Comparison of ENCODE assay signal across 19 cellular contexts in genomic region chr13:99278199-99278598, GRCh38.
DNase-seq lines count a peak whose midpoint lies in the region; ATAC-seq, FAIRE-seq and TF ChIP-seq lines count a peak whose summit lies in the region.
"Had no signal": no experiment of that assay in that cellular context is flagged by ENCODE, and none has a peak within 500 bp of the region (broad histone marks: within the 10 kb centered on the region; RNA-seq: fewer than 3 reads in every experiment).

No MANE protein-coding gene starts in this region.

- intact Hi-C loops in dendritic cell treated with granulocyte-macrophage colony-stimulating factor and Interleukin-4, amounts not matched to agents 40 ng/mL and 50 ng/mL, for 4 days (cut with micrococcal nuclease) = no loop called here

- H3K4me1 Mint-ChIP-seq in dendritic cell treated with granulocyte-macrophage colony-stimulating factor and Interleukin-4, amounts not matched to agents 40 ng/mL and 50 ng/mL, for 4 days (ENCODE audit: low read depth) = peaks cover 93% of the 10 kb centered on the region
- peaks cover 95% of the 10 kb centered on the region for H3K4me1 Mint-ChIP-seq in stimulated activated memory B cell treated with anti-CD40 and anti-IgM and Interleukin-4, amounts not matched to agents 10 μg/mL and 1 μg/mL and 100 μg/mL, for 72 hours

- FAIRE-seq in D721Med (lab: Jason Lieb, UNC) = peak; percentile 32

- no peaks in the 10 kb centered on the region for H3K27me3 Mint-ChIP-seq in dendritic cell treated with granulocyte-macrophage colony-stimulating factor and Interleukin-4, amounts not matched to agents 40 ng/mL and 50 ng/mL, for 4 days
- no peaks in the 10 kb centered on the region for H3K27me3 Mint-ChIP-seq in stimulated activated memory B cell treated with anti-CD40 and anti-IgM and Interleukin-4, amounts not matched to agents 10 μg/mL and 1 μg/mL and 100 μg/mL, for 72 hours
- H3K27me3 Mint-ChIP-seq: activated B cell treated with CpG ODN at 0.5 μM for 24 hours had no signal

- H3K9me3 Mint-ChIP-seq in dendritic cell treated with granulocyte-macrophage colony-stimulating factor and Interleukin-4, amounts not matched to agents 40 ng/mL and 50 ng/mL, for 4 days = no peaks in the 10 kb centered on the region
- no peaks in the 10 kb centered on the region for H3K9me3 Mint-ChIP-seq in stimulated activated memory B cell treated with anti-CD40 and anti-IgM and Interleukin-4, amounts not matched to agents 10 μg/mL and 1 μg/mL and 100 μg/mL, for 72 hours
- H3K9me3 Mint-ChIP-seq: activated B cell treated with CpG ODN at 0.5 μM for 24 hours, HFFc6, nephron had no signal

- DNase-seq in SIG-M5 treated with dmso at 0.1 percent for 504 hours (lab: John Stamatoyannopoulos, UW; ENCODE audit: unreplicated experiment) (peak; percentile 64), SIG-M5 (lab: John Stamatoyannopoulos, UW) (no peak), D721Med (ENCODE audit: insufficient read length, low spot score) (no peak), NOMO-1 treated with DMSO at 0.1 percent for 48 hours (lab: John Stamatoyannopoulos, UW; ENCODE audit: unreplicated experiment) (peak; percentile 79), EL (no peak)
- DNase-seq in stimulated activated CD4-positive, alpha-beta T cell treated with anti-CD3 and anti-CD28 coated beads, Interleukin-4, amount 100 ng/mL, for 1 hour = no peak
- DNase-seq: 8988T; activated B cell treated with CpG ODN at 0.5 μM for 24 hours; dorsolateral prefrontal cortex; foreskin fibroblast; HFFc6; IMR-90; left cardiac atrium; NCI-H2081 treated with DMSO at 0.1 percent for 48 hours; Right ventricle myocardium superior; stimulated activated CD4-positive, alpha-beta T cell treated with anti-CD3 and anti-CD28 coated beads, Interleukin-2, amount 100 ng/mL, for 24 hours had no signal

- no peak for TF ChIP-seq CTCF in D721Med (IDR thresholded peaks at IDR 0.05; ENCODE audit: insufficient read depth, missing control alignments)

- no peak for ATAC-seq in stimulated activated memory B cell treated with anti-CD40 and anti-IgM and Interleukin-4, amounts not matched to agents 10 μg/mL and 1 μg/mL and 100 μg/mL, for 72 hours
- ATAC-seq: left cardiac atrium had no signal

- no peak overlapping the region for H3K4me3 Mint-ChIP-seq in dendritic cell treated with granulocyte-macrophage colony-stimulating factor and Interleukin-4, amounts not matched to agents 40 ng/mL and 50 ng/mL, for 4 days
- no peak overlapping the region for H3K4me3 Mint-ChIP-seq in stimulated activated memory B cell treated with anti-CD40 and anti-IgM and Interleukin-4, amounts not matched to agents 10 μg/mL and 1 μg/mL and 100 μg/mL, for 72 hours
- H3K4me3 Mint-ChIP-seq: activated B cell treated with CpG ODN at 0.5 μM for 24 hours, HFFc6, nephron had no signal

- peaks cover 66% of the 10 kb centered on the region for H3K36me3 Mint-ChIP-seq in dendritic cell treated with granulocyte-macrophage colony-stimulating factor and Interleukin-4, amounts not matched to agents 40 ng/mL and 50 ng/mL, for 4 days (ENCODE audit: low read depth)
- H3K36me3 Mint-ChIP-seq in stimulated activated memory B cell treated with anti-CD40 and anti-IgM and Interleukin-4, amounts not matched to agents 10 μg/mL and 1 μg/mL and 100 μg/mL, for 72 hours = peaks cover 51% of the 10 kb centered on the region

- H3K27ac Mint-ChIP-seq in dendritic cell treated with granulocyte-macrophage colony-stimulating factor and Interleukin-4, amounts not matched to agents 40 ng/mL and 50 ng/mL, for 4 days = peak overlapping the region; percentile 76
- H3K27ac Mint-ChIP-seq in stimulated activated memory B cell treated with anti-CD40 and anti-IgM and Interleukin-4, amounts not matched to agents 10 μg/mL and 1 μg/mL and 100 μg/mL, for 72 hours = no peak overlapping the region
- H3K27ac Mint-ChIP-seq: HFFc6, nephron had no signal

Comparison
In these comparisons a context has a peak if more than half of its experiments do, and no peak if none do; other contexts are left out.
1. DNase-seq: peak in SIG-M5 treated with dmso at 0.1 percent for 504 hours (single experiment) and NOMO-1 treated with DMSO at 0.1 percent for 48 hours (single experiment); none in SIG-M5 (single experiment), D721Med (single experiment), EL (single experiment) and stimulated activated CD4-positive, alpha-beta T cell treated with anti-CD3 and anti-CD28 coated beads, Interleukin-4, amount 100 ng/mL, for 1 hour (single experiment).